17 cellular contexts compared by ENCODE assay signal in the genomic region with DNA sequence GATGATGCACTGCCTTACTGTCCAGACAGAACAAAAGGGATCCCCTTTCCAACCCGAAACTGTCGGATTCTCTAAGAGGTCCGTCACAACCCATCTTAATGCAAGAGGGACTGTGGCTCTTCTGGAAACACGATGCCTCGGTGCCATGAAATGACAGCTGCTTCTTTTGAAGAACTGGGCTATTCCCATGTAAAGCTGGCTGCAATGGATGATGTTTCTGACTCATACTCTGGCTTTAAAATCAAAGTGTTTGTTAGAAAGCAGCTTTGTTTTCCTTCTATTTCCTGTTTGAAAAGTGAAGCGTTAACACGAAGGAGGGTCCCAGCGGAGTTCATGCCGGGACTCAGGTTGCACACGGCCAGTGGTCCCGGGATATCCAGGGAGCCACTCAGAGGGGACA. TPM values are rescaled to one million over a fixed set of nuclear protein-coding genes. Genes with fewer than 3 reads are reported as not detected.
DNase-seq lines count a peak whose midpoint lies in the region; ATAC-seq and TF ChIP-seq lines count a peak whose summit lies in the region.
"Had no signal": no experiment of that assay in that cellular context is flagged by ENCODE, and none has a peak within 500 bp of the region (broad histone marks: within the 10 kb centered on the region; RNA-seq: fewer than 3 reads in every experiment).

No MANE protein-coding gene starts in this region.

- no peaks in the 10 kb centered on the region for H3K9me3 Mint-ChIP-seq in MCF 10A (ENCODE audit: unreplicated experiment)
- no peaks in the 10 kb centered on the region for H3K9me3 Mint-ChIP-seq in stimulated activated naive B cell treated with anti-CD40 and anti-IgM and Interleukin-4, amounts not matched to agents 10 μg/mL and 1 μg/mL and 100 μg/mL, for 72 hours
- H3K9me3 Mint-ChIP-seq: CD4-positive, alpha-beta T cell had no signal

- ATAC-seq in foreskin keratinocyte = no peak
- no peak for ATAC-seq in heart right ventricle
- no peak for ATAC-seq in HG02798 (IDR thresholded peaks at IDR 0.05; ENCODE audit: poor library complexity, unreplicated experiment)
- no peak for ATAC-seq in stimulated activated naive B cell treated with anti-CD40 and anti-IgM and Interleukin-4, amounts not matched to agents 10 μg/mL and 1 μg/mL and 100 μg/mL, for 72 hours (replicated peaks)
- ATAC-seq: A549 had no signal

- TF ChIP-seq POLR2A in breast epithelium (IDR thresholded peaks at IDR 0.05) = no peak

- no peaks in the 10 kb centered on the region for H3K27me3 Mint-ChIP-seq in MCF 10A (ENCODE audit: insufficient read depth, unreplicated experiment)
- H3K27me3 Mint-ChIP-seq in stimulated activated naive B cell treated with anti-CD40 and anti-IgM and Interleukin-4, amounts not matched to agents 10 μg/mL and 1 μg/mL and 100 μg/mL, for 72 hours = peaks cover 23 to 40% of the 10 kb centered on the region in 2 donors

- no peak overlapping the region for H3K4me3 Mint-ChIP-seq in MCF 10A (ENCODE audit: unreplicated experiment)
- no peak overlapping the region for H3K4me3 Mint-ChIP-seq in stimulated activated naive B cell treated with anti-CD40 and anti-IgM and Interleukin-4, amounts not matched to agents 10 μg/mL and 1 μg/mL and 100 μg/mL, for 72 hours
- H3K4me3 Mint-ChIP-seq: CD4-positive, alpha-beta T cell had no signal

- H3K27ac ChIP-seq in breast epithelium = peak overlapping the region; percentile 76 to 80
- H3K27ac ChIP-seq in RWPE1 = peak overlapping the region; percentile 93
- H3K27ac ChIP-seq in foreskin keratinocyte = peak overlapping the region; percentile 53
- H3K27ac ChIP-seq in heart right ventricle = no peak overlapping the region
- H3K27ac ChIP-seq: A549, Peyer's patch had no signal

- H3K27me3 ChIP-seq in breast epithelium = peaks cover 0 to 22% of the 10 kb centered on the region in 2 donors
- no peaks in the 10 kb centered on the region for H3K27me3 ChIP-seq in foreskin keratinocyte
- H3K27me3 ChIP-seq in heart right ventricle = peaks cover 0 to 14% (median 0%) of the 10 kb centered on the region in 7 donors
- H3K27me3 ChIP-seq: Peyer's patch had no signal

- no peak overlapping the region for H3K27ac Mint-ChIP-seq in MCF 10A (ENCODE audit: low read depth, unreplicated experiment)
- H3K27ac Mint-ChIP-seq in stimulated activated naive B cell treated with anti-CD40 and anti-IgM and Interleukin-4, amounts not matched to agents 10 μg/mL and 1 μg/mL and 100 μg/mL, for 72 hours = no peak overlapping the region
- H3K27ac Mint-ChIP-seq: CD4-positive, alpha-beta T cell had no signal

- H3K4me3 ChIP-seq in breast epithelium (no peak overlapping the region), heart right ventricle (no peak overlapping the region)
- H3K4me3 ChIP-seq: A549, HAP-1, Peyer's patch had no signal

- DNase-seq in breast epithelium (ENCODE audit: low spot score in 2 of 2) (no peak), MCF 10A (ENCODE audit: unreplicated experiment) (no peak), RWPE1 (ENCODE audit: low spot score) (no peak), foreskin keratinocyte (peak in 1 of 2 donors; percentile 29), heart right ventricle (no peak), NCI-H748 (lab: John Stamatoyannopoulos, UW; ENCODE audit: unreplicated experiment) (no peak)
- no peak for DNase-seq in stimulated activated naive B cell treated with anti-CD40 and anti-IgM and Interleukin-4, amounts not matched to agents 10 μg/mL and 1 μg/mL and 100 μg/mL, for 72 hours
- DNase-seq: CD4-positive, alpha-beta T cell; Kasumi-1; MV-4-11; NCI-H1436; NCI-H2081; NCI-H82; Peyer's patch had no signal

- no peaks in the 10 kb centered on the region for H3K9me3 ChIP-seq in breast epithelium
- no peaks in the 10 kb centered on the region for H3K9me3 ChIP-seq in heart right ventricle
- H3K9me3 ChIP-seq: A549, HAP-1, Peyer's patch had no signal

- POLR2A ChIA-PET in MCF 10A (lab: Yijun Ruan, JAX) (interaction anchor here (0.6 to 2.2 kb wide), 3 partner anchors 20 to 36 kb away, joined by 3 to 14 read pairs (median 3); no protein-coding TSS in a partner anchor), RWPE1 (lab: Yijun Ruan, JAX; ENCODE audit: low non-redundant PET) (no interaction called here)

- peaks cover 22% of the 10 kb centered on the region for H3K4me1 Mint-ChIP-seq in MCF 10A (ENCODE audit: insufficient read depth, unreplicated experiment)
- H3K4me1 Mint-ChIP-seq in stimulated activated naive B cell treated with anti-CD40 and anti-IgM and Interleukin-4, amounts not matched to agents 10 μg/mL and 1 μg/mL and 100 μg/mL, for 72 hours = no peaks in the 10 kb centered on the region

- BruUV-seq in MCF 10A (replicated peaks; lab: Mats Ljungman, UMichigan) = no TSS peak

- intact Hi-C loops in breast epithelium (cut with DNase I; ENCODE audit: low total_unique reads) (no loop called here), MCF 10A (cut with micrococcal nuclease) (no loop called here), heart right ventricle (cut with DNase I) (no loop called here)

- TF ChIP-seq CTCF in breast epithelium (IDR thresholded peaks at IDR 0.05) (no peak), MCF 10A (IDR thresholded peaks at IDR 0.05; ENCODE audit: unreplicated experiment) (no peak), RWPE1 (conservative IDR thresholded peaks at IDR 0.05; ENCODE audit: low read depth) (no peak), foreskin keratinocyte (conservative IDR thresholded peaks at IDR 0.05) (no peak), heart right ventricle (IDR thresholded peaks at IDR 0.05) (no peak)

- no peaks in the 10 kb centered on the region for H3K4me1 ChIP-seq in breast epithelium
- H3K4me1 ChIP-seq in foreskin keratinocyte = peaks cover 25% of the 10 kb centered on the region
- H3K4me1 ChIP-seq in heart right ventricle = no peaks in the 10 kb centered on the region
- H3K4me1 ChIP-seq: A549, HAP-1, Peyer's patch had no signal

- H3K36me3 Mint-ChIP-seq in MCF 10A (ENCODE audit: insufficient read depth, unreplicated experiment) = peaks cover 6% of the 10 kb centered on the region
- no peaks in the 10 kb centered on the region for H3K36me3 Mint-ChIP-seq in stimulated activated naive B cell treated with anti-CD40 and anti-IgM and Interleukin-4, amounts not matched to agents 10 μg/mL and 1 μg/mL and 100 μg/mL, for 72 hours

- no peaks in the 10 kb centered on the region for H3K36me3 ChIP-seq in breast epithelium
- H3K36me3 ChIP-seq in heart right ventricle = no peaks in the 10 kb centered on the region
- H3K36me3 ChIP-seq: HAP-1, Peyer's patch had no signal

- WGBS in heart right ventricle, 2 donors = 61 to 75% methylated on average over 11 of the region's 11 CpGs

- CTCF ChIA-PET in MCF 10A (lab: Yijun Ruan, JAX) = interaction anchor here (0.5 to 26.7 kb wide), 6 partner anchors 17 to 50 kb away, joined by 3 to 598 read pairs (median 12); a partner anchor contains a TSS
- CTCF ChIA-PET in RWPE1 (lab: Yijun Ruan, JAX) = interaction anchor here (0.6 to 0.8 kb wide), 2 partner anchors 17 to 53 kb away, joined by 3 read pairs; no protein-coding TSS in a partner anchor

RNA-seq across cellular contexts. Expression of a gene that starts 3.1 kb away (rescaled TPM):
- total RNA-seq in breast epithelium = under 1 TPM; 0.16 to 0.59 (median 0.33) TPM
- 4.5 and 5.8 TPM in 2 replicates for total RNA-seq in MCF 10A (2022)
- 6.5 and 7.9 TPM in 2 replicates for total RNA-seq in foreskin keratinocyte
- 9.7 and 10.4 TPM in 2 replicates for polyA plus RNA-seq in foreskin keratinocyte
- total RNA-seq in heart right ventricle = not detected
- under 1 TPM in 1 of 2 donors, not detected in 1; 0.01 TPM for polyA plus RNA-seq in heart right ventricle

RNA-seq across cellular contexts. Expression of a gene that starts 48.4 kb away (rescaled TPM):
- 1 to 10 TPM in 2 of 3 donors, under 1 TPM in 1; 0.98 to 8.8 (median 2.8) TPM for total RNA-seq in breast epithelium
- total RNA-seq in MCF 10A (2022) = not detected in 2 replicates
- 0.95 and 3.8 TPM in 2 replicates for total RNA-seq in foreskin keratinocyte
- 0.65 and 2.5 TPM in 2 replicates for polyA plus RNA-seq in foreskin keratinocyte
- total RNA-seq in heart right ventricle = 10 to 100 TPM in 4 of 10 donors, 1 to 10 TPM in 6; 3.4 to 32.1 (median 8.9) TPM
- 1 to 10 TPM; 1.2 to 2.6 TPM for polyA plus RNA-seq in heart right ventricle

Comparison
In these comparisons a context has a peak if more than half of its experiments do, and no peak if none do; other contexts are left out.
1. H3K27ac ChIP-seq: peak in breast epithelium (2 of 2), RWPE1 (single experiment) and foreskin keratinocyte (single experiment); none in heart right ventricle (0 of 10).